In genomic region chr7:143737037-143737819, GRCh38 we compare ENCODE assay signal across 1 cellular context.
A peak's percentile ranks its signal among the peaks of the same experiment; 100 is the strongest.
TF ChIP-seq lines count a peak whose summit lies in the region.

No MANE protein-coding gene starts in this region.

TF ChIP-seq in GM12878, 131 proteins besides CTCF, POLR2A, EP300 and RAD21:
- TF ChIP-seq SMC3 (IDR thresholded peaks at IDR 0.05; ENCODE audit: borderline replicate concordance, low read length) (peak; percentile 68), ZNF24 (IDR thresholded peaks at IDR 0.05) (0 out of 2 replicates have a peak, but pooled peaks have one; percentile 12)
